Comparison of ENCODE assay signal across 1 cellular context in the genomic region with DNA sequence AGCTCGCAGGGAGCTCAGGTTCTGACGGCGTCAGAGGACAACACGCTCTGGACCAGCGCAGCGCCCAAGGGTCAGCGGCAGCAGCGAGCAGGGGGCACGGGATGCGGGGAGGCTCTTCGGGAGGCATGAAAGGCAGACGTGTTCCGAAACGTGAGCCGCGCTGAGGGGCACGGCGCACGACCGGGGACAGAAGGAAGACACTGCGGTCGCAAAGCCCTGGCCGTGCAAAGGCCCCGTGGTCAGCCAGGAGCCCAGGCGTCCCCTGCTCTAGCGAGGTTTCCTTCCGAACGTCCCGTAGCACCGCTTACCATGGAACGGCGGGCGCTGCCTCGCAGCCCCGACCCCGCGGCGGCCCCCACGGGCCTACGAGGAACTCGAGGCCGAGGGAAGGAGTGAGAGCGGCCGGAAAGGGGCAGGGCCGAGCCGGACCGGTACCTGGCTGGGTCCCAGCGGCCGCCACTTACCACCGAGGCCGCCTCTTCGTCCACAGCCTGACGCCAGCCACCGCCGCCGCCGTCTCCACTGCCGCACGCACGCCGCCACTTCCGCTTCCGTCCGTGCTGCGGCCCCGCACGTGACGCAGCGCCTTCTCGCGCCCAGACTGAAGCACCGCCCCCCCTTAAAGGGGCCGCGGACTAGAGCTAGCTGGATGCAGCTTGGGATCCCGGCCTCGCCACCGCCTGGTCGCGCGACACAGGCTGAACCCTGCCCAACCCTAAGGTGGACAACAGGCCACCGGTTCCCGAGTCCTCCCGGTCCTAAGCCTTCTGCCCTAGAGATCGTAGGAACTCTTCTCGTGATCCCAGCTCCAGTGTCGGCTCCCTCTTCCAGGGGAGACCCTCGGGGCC.
TF ChIP-seq lines count a peak whose summit lies in the region.

No MANE protein-coding gene starts in this region.

TF ChIP-seq in GM12878, 131 proteins besides CTCF, POLR2A, EP300 and RAD21 (continued from another document):
- TF ChIP-seq IRF4 (IDR thresholded peaks at IDR 0.05; ENCODE audit: low read depth, low read length) (no peak), CREM (IDR thresholded peaks at IDR 0.05; ENCODE audit: low read depth) (peak; percentile 76), FOS (IDR thresholded peaks at IDR 0.05; ENCODE audit: borderline replicate concordance, extremely low read depth, insufficient read length) (no peak), CBX3 (IDR thresholded peaks at IDR 0.05; ENCODE audit: borderline replicate concordance, low read depth) (no peak), MAX (IDR thresholded peaks at IDR 0.05; ENCODE audit: low read depth, low read length) (peak; percentile 98), RB1 (IDR thresholded peaks at IDR 0.05; ENCODE audit: borderline replicate concordance) (peak; percentile 91), CHD2 (IDR thresholded peaks at IDR 0.05; ENCODE audit: borderline replicate concordance, low read depth, low read length) (peak; percentile 72), ZNF592 (IDR thresholded peaks at IDR 0.05) (no peak), SREBF2 (IDR thresholded peaks at IDR 0.05; ENCODE audit: low read length) (0 out of 2 replicates have a peak, but pooled peaks have one; percentile 30), HCFC1 (IDR thresholded peaks at IDR 0.05; ENCODE audit: low read length) (peak; percentile 56; the same call in 1 of the 2 replicates), MEF2B (IDR thresholded peaks at IDR 0.05; ENCODE audit: partially characterized antibody, poor library complexity, severe bottlenecking) (no peak), NR2C2 (IDR thresholded peaks at IDR 0.05; ENCODE audit: borderline replicate concordance, control insufficient read depth, insufficient read length, low read depth) (no peak), KAT2A (conservative IDR thresholded peaks at IDR 0.05; ENCODE audit: control insufficient read depth, low read depth, low read length) (no peak), SUZ12 (IDR thresholded peaks at IDR 0.05; ENCODE audit: unreplicated experiment) (no peak)
- TF ChIP-seq, protein P1, sequence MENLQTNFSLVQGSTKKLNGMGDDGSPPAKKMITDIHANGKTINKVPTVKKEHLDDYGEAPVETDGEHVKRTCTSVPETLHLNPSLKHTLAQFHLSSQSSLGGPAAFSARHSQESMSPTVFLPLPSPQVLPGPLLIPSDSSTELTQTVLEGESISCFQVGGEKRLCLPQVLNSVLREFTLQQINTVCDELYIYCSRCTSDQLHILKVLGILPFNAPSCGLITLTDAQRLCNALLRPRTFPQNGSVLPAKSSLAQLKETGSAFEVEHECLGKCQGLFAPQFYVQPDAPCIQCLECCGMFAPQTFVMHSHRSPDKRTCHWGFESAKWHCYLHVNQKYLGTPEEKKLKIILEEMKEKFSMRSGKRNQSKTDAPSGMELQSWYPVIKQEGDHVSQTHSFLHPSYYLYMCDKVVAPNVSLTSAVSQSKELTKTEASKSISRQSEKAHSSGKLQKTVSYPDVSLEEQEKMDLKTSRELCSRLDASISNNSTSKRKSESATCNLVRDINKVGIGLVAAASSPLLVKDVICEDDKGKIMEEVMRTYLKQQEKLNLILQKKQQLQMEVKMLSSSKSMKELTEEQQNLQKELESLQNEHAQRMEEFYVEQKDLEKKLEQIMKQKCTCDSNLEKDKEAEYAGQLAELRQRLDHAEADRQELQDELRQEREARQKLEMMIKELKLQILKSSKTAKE (IDR thresholded peaks at IDR 0.05; ENCODE audit: low read depth, poor library complexity, severe bottlenecking) = no peak
- TF ChIP-seq, protein P2, sequence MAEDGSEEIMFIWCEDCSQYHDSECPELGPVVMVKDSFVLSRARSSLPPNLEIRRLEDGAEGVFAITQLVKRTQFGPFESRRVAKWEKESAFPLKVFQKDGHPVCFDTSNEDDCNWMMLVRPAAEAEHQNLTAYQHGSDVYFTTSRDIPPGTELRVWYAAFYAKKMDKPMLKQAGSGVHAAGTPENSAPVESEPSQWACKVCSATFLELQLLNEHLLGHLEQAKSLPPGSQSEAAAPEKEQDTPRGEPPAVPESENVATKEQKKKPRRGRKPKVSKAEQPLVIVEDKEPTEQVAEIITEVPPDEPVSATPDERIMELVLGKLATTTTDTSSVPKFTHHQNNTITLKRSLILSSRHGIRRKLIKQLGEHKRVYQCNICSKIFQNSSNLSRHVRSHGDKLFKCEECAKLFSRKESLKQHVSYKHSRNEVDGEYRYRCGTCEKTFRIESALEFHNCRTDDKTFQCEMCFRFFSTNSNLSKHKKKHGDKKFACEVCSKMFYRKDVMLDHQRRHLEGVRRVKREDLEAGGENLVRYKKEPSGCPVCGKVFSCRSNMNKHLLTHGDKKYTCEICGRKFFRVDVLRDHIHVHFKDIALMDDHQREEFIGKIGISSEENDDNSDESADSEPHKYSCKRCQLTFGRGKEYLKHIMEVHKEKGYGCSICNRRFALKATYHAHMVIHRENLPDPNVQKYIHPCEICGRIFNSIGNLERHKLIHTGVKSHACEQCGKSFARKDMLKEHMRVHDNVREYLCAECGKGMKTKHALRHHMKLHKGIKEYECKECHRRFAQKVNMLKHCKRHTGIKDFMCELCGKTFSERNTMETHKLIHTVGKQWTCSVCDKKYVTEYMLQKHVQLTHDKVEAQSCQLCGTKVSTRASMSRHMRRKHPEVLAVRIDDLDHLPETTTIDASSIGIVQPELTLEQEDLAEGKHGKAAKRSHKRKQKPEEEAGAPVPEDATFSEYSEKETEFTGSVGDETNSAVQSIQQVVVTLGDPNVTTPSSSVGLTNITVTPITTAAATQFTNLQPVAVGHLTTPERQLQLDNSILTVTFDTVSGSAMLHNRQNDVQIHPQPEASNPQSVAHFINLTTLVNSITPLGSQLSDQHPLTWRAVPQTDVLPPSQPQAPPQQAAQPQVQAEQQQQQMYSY (CRISPR knock-in tag; IDR thresholded peaks at IDR 0.05) = no peak
- TF ChIP-seq, protein P3, sequence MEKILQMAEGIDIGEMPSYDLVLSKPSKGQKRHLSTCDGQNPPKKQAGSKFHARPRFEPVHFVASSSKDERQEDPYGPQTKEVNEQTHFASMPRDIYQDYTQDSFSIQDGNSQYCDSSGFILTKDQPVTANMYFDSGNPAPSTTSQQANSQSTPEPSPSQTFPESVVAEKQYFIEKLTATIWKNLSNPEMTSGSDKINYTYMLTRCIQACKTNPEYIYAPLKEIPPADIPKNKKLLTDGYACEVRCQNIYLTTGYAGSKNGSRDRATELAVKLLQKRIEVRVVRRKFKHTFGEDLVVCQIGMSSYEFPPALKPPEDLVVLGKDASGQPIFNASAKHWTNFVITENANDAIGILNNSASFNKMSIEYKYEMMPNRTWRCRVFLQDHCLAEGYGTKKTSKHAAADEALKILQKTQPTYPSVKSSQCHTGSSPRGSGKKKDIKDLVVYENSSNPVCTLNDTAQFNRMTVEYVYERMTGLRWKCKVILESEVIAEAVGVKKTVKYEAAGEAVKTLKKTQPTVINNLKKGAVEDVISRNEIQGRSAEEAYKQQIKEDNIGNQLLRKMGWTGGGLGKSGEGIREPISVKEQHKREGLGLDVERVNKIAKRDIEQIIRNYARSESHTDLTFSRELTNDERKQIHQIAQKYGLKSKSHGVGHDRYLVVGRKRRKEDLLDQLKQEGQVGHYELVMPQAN (conservative IDR thresholded peaks at IDR 0.05) = peak; percentile 96
- TF ChIP-seq, protein P4, sequence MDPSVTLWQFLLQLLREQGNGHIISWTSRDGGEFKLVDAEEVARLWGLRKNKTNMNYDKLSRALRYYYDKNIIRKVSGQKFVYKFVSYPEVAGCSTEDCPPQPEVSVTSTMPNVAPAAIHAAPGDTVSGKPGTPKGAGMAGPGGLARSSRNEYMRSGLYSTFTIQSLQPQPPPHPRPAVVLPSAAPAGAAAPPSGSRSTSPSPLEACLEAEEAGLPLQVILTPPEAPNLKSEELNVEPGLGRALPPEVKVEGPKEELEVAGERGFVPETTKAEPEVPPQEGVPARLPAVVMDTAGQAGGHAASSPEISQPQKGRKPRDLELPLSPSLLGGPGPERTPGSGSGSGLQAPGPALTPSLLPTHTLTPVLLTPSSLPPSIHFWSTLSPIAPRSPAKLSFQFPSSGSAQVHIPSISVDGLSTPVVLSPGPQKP (IDR thresholded peaks at IDR 0.05; ENCODE audit: low read depth, low read length) = peak; percentile 96
TF ChIP-seq in GM12878: peak in this region for 59.
